ENCODE assay signal across 8 cellular contexts in the genomic region with DNA sequence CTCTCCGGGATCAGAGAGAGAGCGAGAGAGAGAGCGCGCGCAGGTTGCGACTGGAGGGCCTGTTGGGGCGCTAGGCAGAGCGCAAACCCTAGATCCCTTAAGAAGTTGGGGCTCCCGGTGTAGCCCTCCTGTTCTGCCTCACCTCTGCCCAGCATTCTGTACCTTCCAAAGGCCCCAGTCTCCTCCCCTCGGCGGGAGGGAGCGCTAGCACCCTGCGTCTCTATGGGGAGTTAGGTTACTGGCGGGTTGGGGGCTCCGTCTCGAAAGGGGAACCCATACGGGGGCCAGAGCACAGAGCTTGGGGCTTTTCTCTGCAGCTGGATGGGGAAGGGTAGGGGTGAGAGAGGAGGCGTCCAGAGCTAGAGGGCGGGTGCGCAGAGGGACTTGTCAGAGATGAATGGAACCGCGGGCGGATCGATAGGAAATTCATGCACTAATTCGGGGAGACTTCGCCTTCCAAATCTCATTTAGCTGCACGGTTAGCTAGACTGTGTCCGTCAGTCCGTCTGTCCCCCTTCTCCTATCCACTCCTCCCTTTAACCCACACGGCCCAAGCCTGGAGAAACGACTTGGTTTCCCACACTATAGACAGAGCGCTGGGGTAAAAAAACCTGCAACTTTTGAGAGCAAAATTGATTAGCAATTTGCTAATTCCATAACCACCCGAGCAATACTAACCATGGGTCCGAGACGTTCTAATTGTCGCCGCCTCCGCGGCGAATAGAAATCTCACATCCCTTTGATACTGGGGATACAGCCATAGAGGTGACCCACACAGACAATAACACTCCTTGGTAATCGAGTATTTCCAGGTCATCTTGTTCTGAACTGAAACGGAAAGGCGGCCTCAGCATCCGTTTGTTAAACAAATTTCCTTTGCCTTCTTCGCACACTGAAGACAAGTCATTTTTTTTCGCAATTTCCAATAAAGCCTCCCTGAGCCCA. TPM values are rescaled to one million over a fixed set of nuclear protein-coding genes. Genes with fewer than 3 reads are reported as not detected.
DNase-seq lines count a peak whose midpoint lies in the region; ATAC-seq and TF ChIP-seq lines count a peak whose summit lies in the region.

No MANE protein-coding gene starts in this region.

- no peaks in the 10 kb centered on the region for H3K9me3 Mint-ChIP-seq in CD8-positive, alpha-beta memory T cell
- H3K9me3 Mint-ChIP-seq in T-helper 2 cell treated with Interferon-gamma antibody and Interleukin-4, amounts not matched to agents 5 μg/mL and 100 μg/mL, for 36 hours, result no peaks in the 10 kb centered on the region
- H3K9me3 Mint-ChIP-seq in stimulated activated naive CD8-positive, alpha-beta T cell treated with anti-CD3 and anti-CD28 coated beads, Interleukin-15, amount 100 ng/mL, for 72 hours, result no peaks in the 10 kb centered on the region

- POLR2A ChIA-PET in CD8-positive, alpha-beta memory T cell (lab: Charles Lee), result no interaction called here

- peak; percentile 21 for ATAC-seq in GM21529 (IDR thresholded peaks at IDR 0.05; ENCODE audit: unreplicated experiment)
- peak; percentile 77 for ATAC-seq in stimulated activated naive CD8-positive, alpha-beta T cell treated with anti-CD3 and anti-CD28 coated beads, Interleukin-15, amount 100 ng/mL, for 72 hours
- ATAC-seq in GM18861 (IDR thresholded peaks at IDR 0.05; ENCODE audit: unreplicated experiment), result no peak

- peaks cover 23 to 52% (median 35%) of the 10 kb centered on the region in 3 donors for H3K4me1 Mint-ChIP-seq in CD8-positive, alpha-beta memory T cell
- H3K4me1 Mint-ChIP-seq in T-helper 2 cell treated with Interferon-gamma antibody and Interleukin-4, amounts not matched to agents 5 μg/mL and 100 μg/mL, for 36 hours (ENCODE audit: low read depth), result peaks cover 43% of the 10 kb centered on the region
- H3K4me1 Mint-ChIP-seq in stimulated activated naive CD8-positive, alpha-beta T cell treated with anti-CD3 and anti-CD28 coated beads, Interleukin-15, amount 100 ng/mL, for 72 hours, result peaks cover 70% of the 10 kb centered on the region

- peak overlapping the region; percentile 82 for H3K4me3 ChIP-seq in CD8-positive, alpha-beta memory T cell (ENCODE audit: low read length)
- H3K4me3 ChIP-seq in right atrium auricular region, result peak overlapping the region; percentile 39 to 48

- no peaks in the 10 kb centered on the region for H3K9me3 ChIP-seq in CD8-positive, alpha-beta memory T cell (ENCODE audit: low read length)
- no peaks in the 10 kb centered on the region for H3K9me3 ChIP-seq in right atrium auricular region

- peaks cover 29% of the 10 kb centered on the region for H3K4me1 ChIP-seq in CD8-positive, alpha-beta memory T cell (ENCODE audit: insufficient read depth, low read length)
- peaks cover 0 to 23% of the 10 kb centered on the region in 2 donors for H3K4me1 ChIP-seq in right atrium auricular region

- H3K27ac Mint-ChIP-seq in CD8-positive, alpha-beta memory T cell, result peak overlapping the region in 7 of 8 donors; percentile 6 to 98 (median 85)
- H3K27ac Mint-ChIP-seq in T-helper 2 cell treated with Interferon-gamma antibody and Interleukin-4, amounts not matched to agents 5 μg/mL and 100 μg/mL, for 36 hours, result peak overlapping the region; percentile 78
- peak overlapping the region; percentile 50 to 85 for H3K27ac Mint-ChIP-seq in stimulated activated naive CD8-positive, alpha-beta T cell treated with anti-CD3 and anti-CD28 coated beads, Interleukin-15, amount 100 ng/mL, for 72 hours

- peaks cover 44% of the 10 kb centered on the region for H3K27me3 ChIP-seq in CD8-positive, alpha-beta memory T cell (ENCODE audit: insufficient read depth, low read length, poor library complexity, severe bottlenecking)
- H3K27me3 ChIP-seq in right atrium auricular region, result peaks cover 29 to 65% of the 10 kb centered on the region in 2 donors

- peaks cover 36 to 49% of the 10 kb centered on the region in 2 donors for H3K27me3 Mint-ChIP-seq in CD8-positive, alpha-beta memory T cell
- peaks cover 52% of the 10 kb centered on the region for H3K27me3 Mint-ChIP-seq in T-helper 2 cell treated with Interferon-gamma antibody and Interleukin-4, amounts not matched to agents 5 μg/mL and 100 μg/mL, for 36 hours (ENCODE audit: low read depth)
- peaks cover 71% of the 10 kb centered on the region for H3K27me3 Mint-ChIP-seq in stimulated activated naive CD8-positive, alpha-beta T cell treated with anti-CD3 and anti-CD28 coated beads, Interleukin-15, amount 100 ng/mL, for 72 hours

- no peak for DNase-seq in CD8-positive, alpha-beta memory T cell
- DNase-seq in T-helper 2 cell treated with Interferon-gamma antibody and Interleukin-4, amounts not matched to agents 5 μg/mL and 100 μg/mL, for 36 hours (ENCODE audit: low spot score), result peak; percentile 23
- no peak for DNase-seq in right atrium auricular region (ENCODE audit: low spot score)
- DNase-seq in stimulated activated naive CD8-positive, alpha-beta T cell treated with anti-CD3 and anti-CD28 coated beads, Interleukin-15, amount 100 ng/mL, for 72 hours, result no peak
- DNase-seq in C1 segment of cervical spinal cord (lab: John Stamatoyannopoulos, UW), result no peak
- DNase-seq in KG1 (lab: John Stamatoyannopoulos, UW), result no peak

- CTCF ChIA-PET in CD8-positive, alpha-beta memory T cell (lab: Charles Lee), result interaction anchor here (1.2 kb wide), 1 partner anchor 12 kb away, joined by 3 read pairs; no protein-coding TSS in a partner anchor

- H3K27ac ChIP-seq in CD8-positive, alpha-beta memory T cell (ENCODE audit: low read depth, low read length), result peak overlapping the region; percentile 81
- peak overlapping the region; percentile 47 to 48 for H3K27ac ChIP-seq in right atrium auricular region

- peak overlapping the region; percentile 87 to 98 (median 96) for H3K4me3 Mint-ChIP-seq in CD8-positive, alpha-beta memory T cell
- peak overlapping the region; percentile 93 for H3K4me3 Mint-ChIP-seq in T-helper 2 cell treated with Interferon-gamma antibody and Interleukin-4, amounts not matched to agents 5 μg/mL and 100 μg/mL, for 36 hours
- H3K4me3 Mint-ChIP-seq in stimulated activated naive CD8-positive, alpha-beta T cell treated with anti-CD3 and anti-CD28 coated beads, Interleukin-15, amount 100 ng/mL, for 72 hours, result peak overlapping the region; percentile 93 to 94

- H3K36me3 Mint-ChIP-seq in CD8-positive, alpha-beta memory T cell, result peaks cover 0 to 5% (median 0%) of the 10 kb centered on the region in 3 donors
- peaks cover 11% of the 10 kb centered on the region for H3K36me3 Mint-ChIP-seq in T-helper 2 cell treated with Interferon-gamma antibody and Interleukin-4, amounts not matched to agents 5 μg/mL and 100 μg/mL, for 36 hours (ENCODE audit: low read depth)

- no peaks in the 10 kb centered on the region for H3K36me3 ChIP-seq in CD8-positive, alpha-beta memory T cell (ENCODE audit: insufficient read depth, low read length)
- H3K36me3 ChIP-seq in right atrium auricular region, result no peaks in the 10 kb centered on the region

- TF ChIP-seq CTCF in right atrium auricular region (IDR thresholded peaks at IDR 0.05), result no peak

RNA-seq across cellular contexts. Expression of a gene that starts 0.7 kb away (rescaled TPM):
- total RNA-seq in CD8-positive, alpha-beta memory T cell, result 1 to 10 TPM; 3.4 to 3.7 TPM
- 0.33 TPM for polyA plus RNA-seq in CD8-positive, alpha-beta memory T cell
- 1 to 10 TPM in 1 of 2 donors, under 1 TPM in 1; 0.52 to 1.0 TPM for total RNA-seq in right atrium auricular region

RNA-seq across cellular contexts. Expression of a gene that starts 11.2 kb away (rescaled TPM):
- total RNA-seq in CD8-positive, alpha-beta memory T cell, result 1 to 10 TPM; 3.0 to 3.5 TPM
- polyA plus RNA-seq in CD8-positive, alpha-beta memory T cell, result 0.10 TPM
- total RNA-seq in right atrium auricular region, result 1 to 10 TPM in 1 of 2 donors, under 1 TPM in 1; 0.82 to 1.2 TPM

RNA-seq across cellular contexts. Expression of a gene that starts 14.7 kb away (rescaled TPM):
- not detected for total RNA-seq in CD8-positive, alpha-beta memory T cell
- polyA plus RNA-seq in CD8-positive, alpha-beta memory T cell, result not detected
- not detected for total RNA-seq in right atrium auricular region

RNA-seq across cellular contexts. Expression of a gene that starts 25.9 kb away (rescaled TPM):
- total RNA-seq in CD8-positive, alpha-beta memory T cell, result under 1 TPM; 0.22 to 0.37 TPM
- not detected for polyA plus RNA-seq in CD8-positive, alpha-beta memory T cell
- total RNA-seq in right atrium auricular region, result 1 to 10 TPM in 1 of 2 donors, under 1 TPM in 1; 0.82 to 2.6 TPM

RNA-seq across cellular contexts. Expression of a gene that starts 31.9 kb away (rescaled TPM):
- total RNA-seq in CD8-positive, alpha-beta memory T cell, result under 1 TPM; 0.89 to 0.96 TPM
- polyA plus RNA-seq in CD8-positive, alpha-beta memory T cell, result 0.87 TPM
- under 1 TPM; 0.24 to 0.78 TPM for total RNA-seq in right atrium auricular region
